In the genomic region with DNA sequence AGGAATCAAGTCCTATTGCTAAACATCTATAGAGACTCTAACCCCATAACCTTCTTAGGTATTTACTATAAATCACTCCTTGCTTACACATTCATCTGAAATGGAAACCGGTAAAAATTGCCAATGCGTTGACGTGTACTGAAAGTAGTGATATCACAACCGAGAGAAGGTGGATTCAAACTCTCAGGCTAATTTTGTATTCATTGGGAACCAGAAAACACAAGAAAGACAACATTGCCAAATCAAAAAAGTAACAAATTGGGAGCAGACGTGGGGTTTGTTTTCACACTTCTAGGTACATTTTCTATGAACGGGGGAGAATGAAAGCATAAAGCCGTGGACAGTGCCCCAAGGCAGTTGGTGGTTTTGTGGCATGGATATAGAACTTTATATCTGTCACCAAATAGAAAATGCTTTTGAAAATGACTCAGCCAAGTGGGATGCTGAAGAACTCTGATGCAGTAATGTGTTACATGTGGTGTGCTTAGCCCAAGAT, we compare ENCODE assay signal across 9 cellular contexts.
DNase-seq lines count a peak whose midpoint lies in the region; ATAC-seq and TF ChIP-seq lines count a peak whose summit lies in the region.
"Had no signal": no experiment of that assay in that cellular context is flagged by ENCODE, and none has a peak within 500 bp of the region (broad histone marks: within the 10 kb centered on the region; RNA-seq: fewer than 3 reads in every experiment).

No MANE protein-coding gene starts in this region.

- no peak overlapping the region for H3K27ac ChIP-seq in mammary epithelial cell (ENCODE audit: insufficient read depth, low read depth, low read length)
- H3K27ac ChIP-seq: C4-2B had no signal

- H2AFZ ChIP-seq in mammary epithelial cell (ENCODE audit: low read depth, low read length): no peak overlapping the region

- dilution Hi-C loops in mammary epithelial cell (cut with HindIII; ENCODE audit: low sequenced_read_pairs): no loop called here

- H3K36me3 ChIP-seq in mammary epithelial cell (ENCODE audit: insufficient read depth, low read length): no peaks in the 10 kb centered on the region
- no peaks in the 10 kb centered on the region for H3K36me3 ChIP-seq in Caco-2 (ENCODE audit: control insufficient read depth, insufficient read depth, low read length)

- peaks cover 0 to 6% of the 10 kb centered on the region in 2 donors for H3K27me3 Mint-ChIP-seq in stimulated activated naive B cell treated with anti-CD40 and anti-IgM and Interleukin-4, amounts not matched to agents 10 μg/mL and 1 μg/mL and 100 μg/mL, for 72 hours
- H3K27me3 Mint-ChIP-seq in WTC11 (ENCODE audit: low read depth): no peaks in the 10 kb centered on the region
- no peaks in the 10 kb centered on the region for H3K27me3 Mint-ChIP-seq in Caco-2 (ENCODE audit: insufficient read depth, unreplicated experiment)

- peak; percentile 12 for DNase-seq in activated T-cell treated with anti-CD3 and anti-CD28 coated beads for 24 hours (ENCODE audit: low read depth)
- DNase-seq in activated T-cell treated with anti-CD3 and anti-CD28 coated beads for 4 hours: no peak
- DNase-seq in mammary epithelial cell: peak; percentile 34
- DNase-seq in stimulated activated naive B cell treated with anti-CD40 and anti-IgM and Interleukin-4, amounts not matched to agents 10 μg/mL and 1 μg/mL and 100 μg/mL, for 72 hours: no peak
- DNase-seq in NOMO-1 treated with dmso at 0.1 percent for 144 hours (lab: John Stamatoyannopoulos, UW; ENCODE audit: unreplicated experiment): no peak
- DNase-seq in WTC11 (ENCODE audit: low spot score): no peak
- DNase-seq in Caco-2: no peak

- H3K4me2 ChIP-seq in mammary epithelial cell (ENCODE audit: insufficient read depth, low read depth, low read length): peak overlapping the region; percentile 48

- CTCF ChIA-PET in mammary epithelial cell (lab: Charles Lee; ENCODE audit: low non-redundant PET): no interaction called here
- CTCF ChIA-PET in WTC11 (lab: Charles Lee): no interaction called here
- CTCF ChIA-PET in Caco-2 (lab: Charles Lee): no interaction called here

- H3K4me3 Mint-ChIP-seq in stimulated activated naive B cell treated with anti-CD40 and anti-IgM and Interleukin-4, amounts not matched to agents 10 μg/mL and 1 μg/mL and 100 μg/mL, for 72 hours: no peak overlapping the region
- H3K4me3 Mint-ChIP-seq in WTC11: no peak overlapping the region
- H3K4me3 Mint-ChIP-seq in Caco-2 (ENCODE audit: unreplicated experiment): no peak overlapping the region

- TF ChIP-seq CTCF in mammary epithelial cell (conservative IDR thresholded peaks at IDR 0.05 in 1 of 2, IDR thresholded peaks at IDR 0.05 in 1 of 2; ENCODE audit: extremely low read depth in 1 of 2, insufficient read depth in 1 of 2, low read depth in 1 of 2, low read length in 2 of 2) (no peak), WTC11 (IDR thresholded peaks at IDR 0.05) (no peak), Caco-2 (IDR thresholded peaks at IDR 0.05; ENCODE audit: insufficient read depth in 1 of 2, low read depth in 1 of 2, low read length in 1 of 2, severe bottlenecking in 1 of 2, unreplicated experiment in 1 of 2) (no peak)

- no peak overlapping the region for H3K27ac Mint-ChIP-seq in stimulated activated naive B cell treated with anti-CD40 and anti-IgM and Interleukin-4, amounts not matched to agents 10 μg/mL and 1 μg/mL and 100 μg/mL, for 72 hours
- H3K27ac Mint-ChIP-seq in WTC11: no peak overlapping the region
- no peak overlapping the region for H3K27ac Mint-ChIP-seq in Caco-2 (ENCODE audit: unreplicated experiment)

- H3K4me1 Mint-ChIP-seq in stimulated activated naive B cell treated with anti-CD40 and anti-IgM and Interleukin-4, amounts not matched to agents 10 μg/mL and 1 μg/mL and 100 μg/mL, for 72 hours: peaks cover 8 to 18% of the 10 kb centered on the region in 2 donors
- H3K4me1 Mint-ChIP-seq in WTC11: no peaks in the 10 kb centered on the region
- no peaks in the 10 kb centered on the region for H3K4me1 Mint-ChIP-seq in Caco-2 (ENCODE audit: low read depth, unreplicated experiment)

- intact Hi-C loops in mammary epithelial cell (cut with micrococcal nuclease): no loop called here
- intact Hi-C loops in Caco-2 (cut with micrococcal nuclease; ENCODE audit: unreplicated experiment): no loop called here

- no peaks in the 10 kb centered on the region for H3K9me3 Mint-ChIP-seq in stimulated activated naive B cell treated with anti-CD40 and anti-IgM and Interleukin-4, amounts not matched to agents 10 μg/mL and 1 μg/mL and 100 μg/mL, for 72 hours
- no peaks in the 10 kb centered on the region for H3K9me3 Mint-ChIP-seq in WTC11
- H3K9me3 Mint-ChIP-seq in Caco-2 (ENCODE audit: unreplicated experiment): no peaks in the 10 kb centered on the region

- peaks cover 9% of the 10 kb centered on the region for H3K4me1 ChIP-seq in mammary epithelial cell (ENCODE audit: insufficient read depth, low read length)
- 0 out of 2 replicates have a peak, but pooled peaks cover 3% of the 10 kb centered on the region for H3K4me1 ChIP-seq in Caco-2

- peak; percentile 67 for ATAC-seq in HG03439 (IDR thresholded peaks at IDR 0.05; ENCODE audit: unreplicated experiment)
- peak; percentile 41 to 73 for ATAC-seq in stimulated activated naive B cell treated with anti-CD40 and anti-IgM and Interleukin-4, amounts not matched to agents 10 μg/mL and 1 μg/mL and 100 μg/mL, for 72 hours (replicated peaks)
- ATAC-seq in WTC11: no peak

- H3K9me3 ChIP-seq in mammary epithelial cell (replicated peaks; ENCODE audit: insufficient read depth, low read length) (no peaks in the 10 kb centered on the region), Caco-2 (no peaks in the 10 kb centered on the region)

- in situ Hi-C loops in mammary epithelial cell (cut with MboI; ENCODE audit: low sequenced_read_pairs in 2 of 2): no loop called here

- no peaks in the 10 kb centered on the region for H3K36me3 Mint-ChIP-seq in stimulated activated naive B cell treated with anti-CD40 and anti-IgM and Interleukin-4, amounts not matched to agents 10 μg/mL and 1 μg/mL and 100 μg/mL, for 72 hours
- H3K36me3 Mint-ChIP-seq in WTC11 (no peaks in the 10 kb centered on the region), Caco-2 (ENCODE audit: insufficient read depth, unreplicated experiment) (no peaks in the 10 kb centered on the region)

- H4K20me1 ChIP-seq in mammary epithelial cell (ENCODE audit: insufficient read depth, low read length): no peaks in the 10 kb centered on the region

- H3K27me3 ChIP-seq in mammary epithelial cell (ENCODE audit: insufficient read depth, low read length) (no peaks in the 10 kb centered on the region), Caco-2 (replicated peaks; ENCODE audit: control insufficient read depth, insufficient read depth, low read length) (no peaks in the 10 kb centered on the region)

- BruUV-seq in mammary epithelial cell (replicated peaks; lab: Mats Ljungman, UMichigan) (no TSS peak), Caco-2 (replicated peaks; lab: Mats Ljungman, UMichigan) (no TSS peak)

- no peaks in the 10 kb centered on the region for H3K79me2 ChIP-seq in mammary epithelial cell (ENCODE audit: insufficient read depth, low read length)

- 62% methylated on average over 7 of the region's 7 CpGs for WGBS in mammary epithelial cell (ENCODE audit: low coverage, missing lambda C conversion rate)

- H3K4me3 ChIP-seq in mammary epithelial cell (replicated peaks in 1 of 3; ENCODE audit: insufficient read depth in 1 of 3, low read depth in 2 of 3, low read length in 3 of 3): no peak overlapping the region
- no peak overlapping the region for H3K4me3 ChIP-seq in Caco-2 (ENCODE audit: low read depth, low read length)

- no peak overlapping the region for H3K9ac ChIP-seq in mammary epithelial cell (ENCODE audit: insufficient read depth, low read length)

- POLR2A ChIA-PET in WTC11 (lab: Charles Lee): no interaction called here
- POLR2A ChIA-PET in Caco-2 (lab: Charles Lee): no interaction called here

TF ChIP-seq in WTC11, 78 proteins besides CTCF, POLR2A, EP300 and RAD21 (continues in another document):
- TF ChIP-seq OVOL2 (CRISPR knock-in tag; IDR thresholded peaks at IDR 0.05; ENCODE audit: borderline replicate concordance) (no peak), ATF1 (CRISPR knock-in tag; IDR thresholded peaks at IDR 0.05) (no peak), FOXK1 (CRISPR knock-in tag; IDR thresholded peaks at IDR 0.05) (no peak), GABPB1 (CRISPR knock-in tag; IDR thresholded peaks at IDR 0.05) (no peak), GRHL2 (CRISPR knock-in tag; IDR thresholded peaks at IDR 0.05; ENCODE audit: insufficient replicate concordance, severe bottlenecking) (no peak), GTF2I (CRISPR knock-in tag; conservative IDR thresholded peaks at IDR 0.05) (no peak), CREM (CRISPR knock-in tag; IDR thresholded peaks at IDR 0.05) (no peak), PRRX2 (CRISPR knock-in tag; IDR thresholded peaks at IDR 0.05) (no peak), ZBTB43 (CRISPR knock-in tag; IDR thresholded peaks at IDR 0.05) (no peak), ELF4 (CRISPR knock-in tag; IDR thresholded peaks at IDR 0.05; ENCODE audit: low read depth) (no peak)
- TF ChIP-seq, protein P1, sequence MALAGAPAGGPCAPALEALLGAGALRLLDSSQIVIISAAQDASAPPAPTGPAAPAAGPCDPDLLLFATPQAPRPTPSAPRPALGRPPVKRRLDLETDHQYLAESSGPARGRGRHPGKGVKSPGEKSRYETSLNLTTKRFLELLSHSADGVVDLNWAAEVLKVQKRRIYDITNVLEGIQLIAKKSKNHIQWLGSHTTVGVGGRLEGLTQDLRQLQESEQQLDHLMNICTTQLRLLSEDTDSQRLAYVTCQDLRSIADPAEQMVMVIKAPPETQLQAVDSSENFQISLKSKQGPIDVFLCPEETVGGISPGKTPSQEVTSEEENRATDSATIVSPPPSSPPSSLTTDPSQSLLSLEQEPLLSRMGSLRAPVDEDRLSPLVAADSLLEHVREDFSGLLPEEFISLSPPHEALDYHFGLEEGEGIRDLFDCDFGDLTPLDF (CRISPR knock-in tag; IDR thresholded peaks at IDR 0.05): no peak

Comparison
In these comparisons a context has a peak if more than half of its experiments do, and no peak if none do; other contexts are left out.
1. DNase-seq: peak in activated T-cell treated with anti-CD3 and anti-CD28 coated beads for 24 hours (single experiment) and mammary epithelial cell (single experiment); none in activated T-cell treated with anti-CD3 and anti-CD28 coated beads for 4 hours (single experiment), stimulated activated naive B cell treated with anti-CD40 and anti-IgM and Interleukin-4, amounts not matched to agents 10 μg/mL and 1 μg/mL and 100 μg/mL, for 72 hours (single experiment), NOMO-1 treated with dmso at 0.1 percent for 144 hours (single experiment), WTC11 (single experiment) and Caco-2 (0 of 2).